8 cellular contexts compared by ENCODE assay signal in genomic region chr12:12788675-12789368, GRCh38. TPM values are rescaled to one million over a fixed set of nuclear protein-coding genes. Genes with fewer than 3 reads are reported as not detected.
DNase-seq lines count a peak whose midpoint lies in the region; TF ChIP-seq lines count a peak whose summit lies in the region.

No MANE protein-coding gene starts in this region.

- no peak overlapping the region for H3K4me3 ChIP-seq in HAP-1
- peak overlapping the region; percentile 82 for H3K4me3 ChIP-seq in left ventricle myocardium inferior
- H3K4me3 ChIP-seq in sigmoid colon = peak overlapping the region in 1 of 4 donors; percentile 70

- H3K4me1 ChIP-seq in HAP-1 = peaks cover 25% of the 10 kb centered on the region
- H3K4me1 ChIP-seq in left ventricle myocardium inferior = peaks cover 80% of the 10 kb centered on the region
- peaks cover 0 to 53% (median 37%) of the 10 kb centered on the region in 4 donors for H3K4me1 ChIP-seq in sigmoid colon

- in situ Hi-C loops in G401 (cut with HindIII; ENCODE audit: low sequenced_read_pairs) = no loop called here
- in situ Hi-C loops in HAP-1 (cut with MboI; ENCODE audit: low sequenced_read_pairs) = no loop called here

- TF ChIP-seq EP300 in sigmoid colon (IDR thresholded peaks at IDR 0.05) = no peak

- H3K27me3 ChIP-seq in HAP-1 (ENCODE audit: low read depth) (no peaks in the 10 kb centered on the region), left ventricle myocardium inferior (ENCODE audit: low read depth) (no peaks in the 10 kb centered on the region), sigmoid colon (no peaks in the 10 kb centered on the region)

- intact Hi-C loops in left ventricle myocardium inferior (cut with micrococcal nuclease) (no loop called here), sigmoid colon (cut with DNase I) (loop anchor here (1.0 to 10.0 kb wide), 4 partner anchors 24 to 426 kb away; partner anchors contain the start of genes DDX47 and GPRC5A)

- DNase-seq in G401 (ENCODE audit: low spot score) (peak; percentile 87), HAP-1 (ENCODE audit: low spot score in 2 of 2) (peak; percentile 78 to 84), NCI-H1092 treated with DMSO at 0.1 percent for 48 hours (lab: John Stamatoyannopoulos, UW) (peak; percentile 70), SW480 (ENCODE audit: low spot score) (peak; percentile 87), amniotic stem cell (lab: John Stamatoyannopoulos, UW) (peak; percentile 67), left ventricle myocardium inferior (no peak), sigmoid colon (peak; percentile 80), cortex of kidney (lab: John Stamatoyannopoulos, UW) (no peak)

- TF ChIP-seq CTCF in left ventricle myocardium inferior (IDR thresholded peaks at IDR 0.05; ENCODE audit: borderline replicate concordance) (peak; percentile 87), sigmoid colon (IDR thresholded peaks at IDR 0.05) (peak; percentile 65 to 87 (median 75))

- H3K27ac ChIP-seq in left ventricle myocardium inferior (replicated peaks) (peak overlapping the region; percentile 98), sigmoid colon (peak overlapping the region; percentile 87 to 96 (median 88))

- H3K9me3 ChIP-seq in HAP-1 = no peaks in the 10 kb centered on the region
- H3K9me3 ChIP-seq in left ventricle myocardium inferior (replicated peaks) = no peaks in the 10 kb centered on the region
- H3K9me3 ChIP-seq in sigmoid colon = no peaks in the 10 kb centered on the region

- H3K36me3 ChIP-seq in HAP-1 (replicated peaks) (no peaks in the 10 kb centered on the region), left ventricle myocardium inferior (no peaks in the 10 kb centered on the region), sigmoid colon (no peaks in the 10 kb centered on the region)

- 15 to 17% methylated on average over 9 of the region's 9 CpGs for WGBS in sigmoid colon, 2 donors

- no peak for TF ChIP-seq POLR2A in sigmoid colon (IDR thresholded peaks at IDR 0.05)

RNA-seq across cellular contexts. Expression of gene APOLD1, which starts 3.4 kb away (rescaled TPM):
- total RNA-seq in G401 (2014; rRNA removed; shearing (Covaris generic)) = 31.6 and 39.5 TPM in 2 replicates
- total RNA-seq in left ventricle myocardium inferior (22.0 TPM), sigmoid colon (10 to 100 TPM; 13.9 to 24.8 (median 19.9) TPM)
- polyA plus RNA-seq in sigmoid colon = 1 to 10 TPM in 2 of 3 donors, under 1 TPM in 1; 0.46 to 8.0 (median 6.0) TPM

RNA-seq across cellular contexts. Expression of gene DDX47, which starts 24.3 kb away (rescaled TPM):
- 117 and 172 TPM in 2 replicates for total RNA-seq in G401 (2014; rRNA removed; shearing (Covaris generic))
- total RNA-seq in left ventricle myocardium inferior = 26.7 TPM
- total RNA-seq in sigmoid colon = 10 to 100 TPM; 42.9 to 56.9 (median 49.7) TPM
- 10 to 100 TPM; 22.8 to 33.3 (median 26.1) TPM for polyA plus RNA-seq in sigmoid colon

Comparison
In these comparisons a context has a peak if more than half of its experiments do, and no peak if none do; other contexts are left out.
1. DNase-seq: peak in G401 (single experiment), HAP-1 (2 of 2), NCI-H1092 treated with DMSO at 0.1 percent for 48 hours (single experiment), SW480 (single experiment), amniotic stem cell (single experiment) and sigmoid colon (single experiment); none in left ventricle myocardium inferior (single experiment) and cortex of kidney (single experiment).